ENCODE assay signal across 24 cellular contexts in genomic region chr19:54427586-54427985, GRCh38. TPM values are rescaled to one million over a fixed set of nuclear protein-coding genes. Genes with fewer than 3 reads are reported as not detected.
A peak's percentile ranks its signal among the peaks of the same experiment; 100 is the strongest.
DNase-seq lines count a peak whose midpoint lies in the region; ATAC-seq, FAIRE-seq and TF ChIP-seq lines count a peak whose summit lies in the region.
"Had no signal": no experiment of that assay in that cellular context is flagged by ENCODE, and none has a peak within 500 bp of the region (broad histone marks: within the 10 kb centered on the region; RNA-seq: fewer than 3 reads in every experiment).

No MANE protein-coding gene starts in this region.

- ATAC-seq in HepG2 (no peak), right lobe of liver (no peak), mucosa of descending colon (no peak), left lobe of liver (no peak)
- ATAC-seq in stimulated activated naive CD8-positive, alpha-beta T cell treated with anti-CD3 and anti-CD28 coated beads, Interleukin-15, amount 100 ng/mL, for 72 hours: no peak
- ATAC-seq: A549; CD8-positive, alpha-beta T cell had no signal

- H3K27me3 Mint-ChIP-seq in neural crest cell (ENCODE audit: low read depth): peaks cover 4% of the 10 kb centered on the region
- H3K27me3 Mint-ChIP-seq in stimulated activated naive CD8-positive, alpha-beta T cell treated with anti-CD3 and anti-CD28 coated beads, Interleukin-15, amount 100 ng/mL, for 72 hours: peaks cover 71% of the 10 kb centered on the region

- TF ChIP-seq POLR2A in HepG2 (IDR thresholded peaks at IDR 0.05; ENCODE audit: insufficient read depth in 1 of 2, low read depth in 2 of 2, low read length in 2 of 2) (no peak), right lobe of liver (IDR thresholded peaks at IDR 0.05) (no peak)

- WGBS in HepG2 (ENCODE audit: low lambda C conversion rate): 95% methylated on average over 10 of the region's 11 CpGs
- 65% methylated on average over 3 of the region's 11 CpGs for WGBS in right lobe of liver (ENCODE audit: insufficient coverage, low coverage, low lambda C conversion rate, missing lambda C conversion rate)

- no peak for TF ChIP-seq CTCF in HepG2 (CRISPR knock-in tag; IDR thresholded peaks at IDR 0.05)
- no peak for TF ChIP-seq CTCF in right lobe of liver (IDR thresholded peaks at IDR 0.05)
- no peak for TF ChIP-seq CTCF in neural crest cell (conservative IDR thresholded peaks at IDR 0.05)
- TF ChIP-seq CTCF in mucosa of descending colon (IDR thresholded peaks at IDR 0.05): no peak
- TF ChIP-seq CTCF in WERI-Rb-1 (IDR thresholded peaks at IDR 0.05; ENCODE audit: low read depth, low read length): no peak

- no peaks in the 10 kb centered on the region for H3K36me3 ChIP-seq in HepG2 (replicated peaks in 1 of 2; ENCODE audit: control insufficient read depth in 1 of 2, insufficient read depth in 2 of 2, low read length in 2 of 2)
- no peaks in the 10 kb centered on the region for H3K36me3 ChIP-seq in right lobe of liver
- H3K36me3 ChIP-seq in mucosa of descending colon (ENCODE audit: low read depth): no peaks in the 10 kb centered on the region
- H3K36me3 ChIP-seq in WERI-Rb-1: no peaks in the 10 kb centered on the region

- H3K36me3 Mint-ChIP-seq in neural crest cell (ENCODE audit: low read depth): peaks cover 15% of the 10 kb centered on the region
- H3K36me3 Mint-ChIP-seq: CD8-positive, alpha-beta T cell had no signal

- H3K79me2 ChIP-seq in HepG2 (ENCODE audit: insufficient read depth, low read length): no peaks in the 10 kb centered on the region

- TF ChIP-seq RAD21 in HepG2 (CRISPR knock-in tag; IDR thresholded peaks at IDR 0.05): no peak

- BruUV-seq in HepG2 (replicated peaks; lab: Mats Ljungman, UMichigan): no TSS peak

- no peaks in the 10 kb centered on the region for H3K9me3 Mint-ChIP-seq in neural crest cell
- H3K9me3 Mint-ChIP-seq in stimulated activated naive CD8-positive, alpha-beta T cell treated with anti-CD3 and anti-CD28 coated beads, Interleukin-15, amount 100 ng/mL, for 72 hours: no peaks in the 10 kb centered on the region
- H3K9me3 Mint-ChIP-seq: CD8-positive, alpha-beta T cell had no signal

- TF ChIP-seq EP300 in HepG2 (IDR thresholded peaks at IDR 0.05; ENCODE audit: low read depth in 2 of 2, low read length in 2 of 2) (no peak), HepG2 (CRISPR knock-in tag; IDR thresholded peaks at IDR 0.05; ENCODE audit: borderline replicate concordance) (no peak)

- intact Hi-C loops in HepG2 (cut with micrococcal nuclease; ENCODE audit: unreplicated experiment) (no loop called here), right lobe of liver (cut with DNase I) (no loop called here), mucosa of descending colon (cut with DNase I, micrococcal nuclease) (no loop called here)

- no peak overlapping the region for H2AFZ ChIP-seq in HepG2 (ENCODE audit: low read length)
- H2AFZ ChIP-seq: GM23248 had no signal

- CTCF ChIA-PET in HepG2 (lab: Yijun Ruan, JAX; ENCODE audit: low intra/inter-chr PET ratio, low total read pairs): no interaction called here

- POLR2A ChIA-PET in HepG2 (lab: Yijun Ruan, JAX): interaction anchor here (1.2 kb wide), 1 partner anchor 21 kb away, joined by 3 read pairs; no protein-coding TSS in a partner anchor

- no peaks in the 10 kb centered on the region for H3K9me3 ChIP-seq in HepG2 (ENCODE audit: low read length)
- no peaks in the 10 kb centered on the region for H3K9me3 ChIP-seq in right lobe of liver
- no peaks in the 10 kb centered on the region for H3K9me3 ChIP-seq in mucosa of descending colon
- no peaks in the 10 kb centered on the region for H3K9me3 ChIP-seq in WERI-Rb-1 (ENCODE audit: severe bottlenecking)
- H3K9me3 ChIP-seq: A549 had no signal

- H3K27ac Mint-ChIP-seq in neural crest cell (ENCODE audit: unreplicated experiment): peak overlapping the region; percentile 27
- no peak overlapping the region for H3K27ac Mint-ChIP-seq in stimulated activated naive CD8-positive, alpha-beta T cell treated with anti-CD3 and anti-CD28 coated beads, Interleukin-15, amount 100 ng/mL, for 72 hours
- H3K27ac Mint-ChIP-seq: CD8-positive, alpha-beta T cell had no signal

- H4K20me1 ChIP-seq in HepG2 (ENCODE audit: insufficient read depth, low read length): no peaks in the 10 kb centered on the region

- H3K4me3 Mint-ChIP-seq in neural crest cell: no peak overlapping the region
- no peak overlapping the region for H3K4me3 Mint-ChIP-seq in stimulated activated naive CD8-positive, alpha-beta T cell treated with anti-CD3 and anti-CD28 coated beads, Interleukin-15, amount 100 ng/mL, for 72 hours
- H3K4me3 Mint-ChIP-seq: CD8-positive, alpha-beta T cell had no signal

- H3K27me3 ChIP-seq in HepG2 (ENCODE audit: control insufficient read depth in 1 of 2, insufficient read depth in 2 of 2, low read length in 2 of 2) (no peaks in the 10 kb centered on the region; a peak in 1 of 5 replicates), right lobe of liver (peaks cover 0 to 3% of the 10 kb centered on the region in 2 donors), WERI-Rb-1 (ENCODE audit: insufficient read depth, low read depth, severe bottlenecking) (no peaks in the 10 kb centered on the region)

- FAIRE-seq in HepG2 (lab: Jason Lieb, UNC): no peak
- FAIRE-seq: A549, GM12891, GM19239 had no signal

- H3K27ac ChIP-seq in HepG2 (ENCODE audit: extremely low read length, insufficient read depth, low read length) (no peak overlapping the region), right lobe of liver (no peak overlapping the region), cingulate gyrus (ENCODE audit: low read depth, low read length) (peak overlapping the region; percentile 67), WERI-Rb-1 (no peak overlapping the region)
- H3K27ac ChIP-seq: 22Rv1, A549, GM23248 had no signal

- H3K4me3 ChIP-seq in HepG2 (replicated peaks in 1 of 3; ENCODE audit: insufficient read depth in 1 of 3, low read depth in 2 of 3, low read length in 3 of 3): no peak overlapping the region
- no peak overlapping the region for H3K4me3 ChIP-seq in right lobe of liver
- H3K4me3 ChIP-seq in mucosa of descending colon: no peak overlapping the region
- no peak overlapping the region for H3K4me3 ChIP-seq in WERI-Rb-1 (ENCODE audit: low read depth, low read length)
- H3K4me3 ChIP-seq: A549, GM23248 had no signal

- peaks cover 30% of the 10 kb centered on the region for H3K4me1 Mint-ChIP-seq in neural crest cell
- H3K4me1 Mint-ChIP-seq in stimulated activated naive CD8-positive, alpha-beta T cell treated with anti-CD3 and anti-CD28 coated beads, Interleukin-15, amount 100 ng/mL, for 72 hours: peaks cover 25% of the 10 kb centered on the region

- in situ Hi-C loops in HepG2 (cut with HindIII; ENCODE audit: extremely low pct_ligation_motif_present, low pct_unique_long_range_greater_than_20kb): no loop called here

- no peaks in the 10 kb centered on the region for H3K4me1 ChIP-seq in HepG2 (ENCODE audit: insufficient read depth, low read length)
- peaks cover 0 to 10% (median 0%) of the 10 kb centered on the region in 4 donors for H3K4me1 ChIP-seq in right lobe of liver
- peaks cover 8% of the 10 kb centered on the region for H3K4me1 ChIP-seq in mucosa of descending colon (ENCODE audit: low read depth)

- H3K9ac ChIP-seq in HepG2 (ENCODE audit: insufficient read depth, low read depth, low read length): no peak overlapping the region
- H3K9ac ChIP-seq: GM23248 had no signal

- H3K4me2 ChIP-seq in HepG2 (ENCODE audit: low read depth, low read length): no peak overlapping the region
- H3K4me2 ChIP-seq: A549 had no signal

- DNase-seq in HepG2 (ENCODE audit: low spot score) (no peak), right lobe of liver (no peak), neural crest cell (ENCODE audit: low read depth, low spot score) (no peak), mucosa of descending colon (no peak), WERI-Rb-1 (no peak), left lobe of liver (ENCODE audit: low spot score) (no peak)
- DNase-seq in stimulated activated naive CD8-positive, alpha-beta T cell treated with anti-CD3 and anti-CD28 coated beads, Interleukin-15, amount 100 ng/mL, for 72 hours: no peak
- DNase-seq: AML-193; Calu3; CD8-positive, alpha-beta T cell; DMS 273 treated with DMSO at 0.1 percent for 48 hours; DMS53; DND-41; EL; GM23248; HCEC 1CT had no signal

RNA-seq across cellular contexts. Expression of gene TTYH1, which starts 12.3 kb away (rescaled TPM):
- total RNA-seq in HepG2 (2016; rRNA removed; fragmentation: Illumina TruSeq; extraction: Trizol) (10.6 and 19.9 TPM in 2 replicates), right lobe of liver (under 1 TPM in 5 of 6 experiments, not detected in 1; 0.30 to 0.93 (median 0.35) TPM), neural crest cell (180 and 207 TPM in 2 replicates), mucosa of descending colon (1 to 10 TPM in 2 of 3 donors, under 1 TPM in 1; 0.55 to 8.7 (median 1.3) TPM), left lobe of liver (0.33 TPM)
- 24.8 and 26.4 TPM in 2 replicates for total RNA-seq in HepG2 (2016; cell fraction: cytosol; rRNA removed; fragmentation: Illumina TruSeq; extraction: Trizol; ENCODE audit: low read depth)
- 9.4 and 21.3 TPM in 2 replicates for total RNA-seq in HepG2 (2016; cell fraction: insoluble cytoplasmic fraction; rRNA removed; fragmentation: Illumina TruSeq; extraction: Trizol)
- 27.7 and 30.4 TPM in 2 replicates for total RNA-seq in HepG2 (2016; cell fraction: membrane; rRNA removed; fragmentation: Illumina TruSeq; extraction: Trizol)
- 16.5 and 20.3 TPM in 2 replicates for total RNA-seq in HepG2 (2016; cell fraction: nucleus; rRNA removed; fragmentation: Illumina TruSeq; extraction: Trizol)
- polyA plus RNA-seq in HepG2 (2011; rRNA removed): 6.9 and 8.9 TPM in 2 replicates
- 7.0 and 10.7 TPM in 2 replicates for polyA plus RNA-seq in HepG2 (2011; cell fraction: cytosol; rRNA removed)
- polyA plus RNA-seq in HepG2 (2011; cell fraction: nucleus; rRNA removed): 13.2 and 17.7 TPM in 2 replicates
- 4.1 and 6.2 TPM in 2 replicates for polyA plus RNA-seq in HepG2 (2012)
- polyA plus RNA-seq in HepG2 (2016; cell fraction: cytosol; fragmentation: Illumina TruSeq; extraction: Trizol; ENCODE audit: low read depth): 27.2 and 29.7 TPM in 2 replicates
- 11.5 and 12.2 TPM in 2 replicates for polyA plus RNA-seq in HepG2 (2016; cell fraction: insoluble cytoplasmic fraction; fragmentation: Illumina TruSeq; extraction: Trizol; ENCODE audit: low read depth)
- polyA plus RNA-seq in HepG2 (2016; cell fraction: membrane; fragmentation: Illumina TruSeq; extraction: Trizol; ENCODE audit: low read depth): 29.0 and 29.3 TPM in 2 replicates
- polyA plus RNA-seq in HepG2 (2016; cell fraction: nucleus; fragmentation: Illumina TruSeq; extraction: Trizol; ENCODE audit: insufficient read depth, low read depth): 34.6 and 38.5 TPM in 2 replicates
- polyA minus RNA-seq in HepG2 (2011; rRNA and poly(A)+ RNA removed; ENCODE audit: low replicate concordance): 15.4 TPM in 1 of 2 replicates, not detected in the other
- 6.2 and 9.2 TPM in 2 replicates for polyA minus RNA-seq in HepG2 (2011; cell fraction: cytosol; rRNA and poly(A)+ RNA removed)
- polyA minus RNA-seq in HepG2 (2011; cell fraction: nucleus; rRNA and poly(A)+ RNA removed): 2.6 and 3.9 TPM in 2 replicates
- total RNA-seq: CD8-positive, alpha-beta T cell; GM23248; H4; HT-29 had no signal
- polyA plus RNA-seq: BJ had no signal

RNA-seq across cellular contexts. Expression of gene LENG8, which starts 21.4 kb away (rescaled TPM):
- total RNA-seq in HepG2 (2016; rRNA removed; fragmentation: Illumina TruSeq; extraction: Trizol) (5.8 and 14.3 TPM in 2 replicates), right lobe of liver (10 to 100 TPM; 29.8 to 66.3 (median 41.1) TPM), neural crest cell (157 and 161 TPM in 2 replicates), mucosa of descending colon (100 to 1,000 TPM; 157 to 214 (median 199) TPM), left lobe of liver (57.8 TPM)
- total RNA-seq in HepG2 (2016; cell fraction: cytosol; rRNA removed; fragmentation: Illumina TruSeq; extraction: Trizol; ENCODE audit: low read depth): 1.1 and 2.1 TPM in 2 replicates
- 4.7 and 13.0 TPM in 2 replicates for total RNA-seq in HepG2 (2016; cell fraction: insoluble cytoplasmic fraction; rRNA removed; fragmentation: Illumina TruSeq; extraction: Trizol)
- 4.0 TPM in 2 replicates for total RNA-seq in HepG2 (2016; cell fraction: membrane; rRNA removed; fragmentation: Illumina TruSeq; extraction: Trizol)
- total RNA-seq in HepG2 (2016; cell fraction: nucleus; rRNA removed; fragmentation: Illumina TruSeq; extraction: Trizol): 28.1 and 29.6 TPM in 2 replicates
- 38.3 and 41.9 TPM in 2 replicates for polyA plus RNA-seq in HepG2 (2011; rRNA removed)
- 3.2 and 6.8 TPM in 2 replicates for polyA plus RNA-seq in HepG2 (2011; cell fraction: cytosol; rRNA removed)
- polyA plus RNA-seq in HepG2 (2011; cell fraction: nucleus; rRNA removed): 519 and 637 TPM in 2 replicates
- polyA plus RNA-seq in HepG2 (2012): 46.6 and 63.0 TPM in 2 replicates
- polyA plus RNA-seq in HepG2 (2016; cell fraction: cytosol; fragmentation: Illumina TruSeq; extraction: Trizol; ENCODE audit: low read depth): 0.46 and 0.71 TPM in 2 replicates
- 5.1 and 9.7 TPM in 2 replicates for polyA plus RNA-seq in HepG2 (2016; cell fraction: insoluble cytoplasmic fraction; fragmentation: Illumina TruSeq; extraction: Trizol; ENCODE audit: low read depth)
- 1.5 and 2.8 TPM in 2 replicates for polyA plus RNA-seq in HepG2 (2016; cell fraction: membrane; fragmentation: Illumina TruSeq; extraction: Trizol; ENCODE audit: low read depth)
- 151 and 199 TPM in 2 replicates for polyA plus RNA-seq in HepG2 (2016; cell fraction: nucleus; fragmentation: Illumina TruSeq; extraction: Trizol; ENCODE audit: insufficient read depth, low read depth)
- 27.1 and 40.7 TPM in 2 replicates for polyA minus RNA-seq in HepG2 (2011; rRNA and poly(A)+ RNA removed; ENCODE audit: low replicate concordance)
- polyA minus RNA-seq in HepG2 (2011; cell fraction: cytosol; rRNA and poly(A)+ RNA removed): 10.7 and 13.3 TPM in 2 replicates
- 60.4 and 69.7 TPM in 2 replicates for polyA minus RNA-seq in HepG2 (2011; cell fraction: nucleus; rRNA and poly(A)+ RNA removed)

RNA-seq across cellular contexts. Expression of gene LENG9, which starts 36.0 kb away (rescaled TPM):
- total RNA-seq in HepG2 (2016; rRNA removed; fragmentation: Illumina TruSeq; extraction: Trizol): 1.5 and 2.9 TPM in 2 replicates
- 0.88 and 1.1 TPM in 2 replicates for total RNA-seq in HepG2 (2016; cell fraction: cytosol; rRNA removed; fragmentation: Illumina TruSeq; extraction: Trizol; ENCODE audit: low read depth)
- total RNA-seq in HepG2 (2016; cell fraction: insoluble cytoplasmic fraction; rRNA removed; fragmentation: Illumina TruSeq; extraction: Trizol): 1.8 and 2.6 TPM in 2 replicates
- 1.8 and 2.1 TPM in 2 replicates for total RNA-seq in HepG2 (2016; cell fraction: membrane; rRNA removed; fragmentation: Illumina TruSeq; extraction: Trizol)
- 1.9 and 2.7 TPM in 2 replicates for total RNA-seq in HepG2 (2016; cell fraction: nucleus; rRNA removed; fragmentation: Illumina TruSeq; extraction: Trizol)
- polyA plus RNA-seq in HepG2 (2011; rRNA removed): 0.75 and 1.2 TPM in 2 replicates
- 0.86 and 1.8 TPM in 2 replicates for polyA plus RNA-seq in HepG2 (2011; cell fraction: cytosol; rRNA removed)
- 1.7 TPM in 2 replicates for polyA plus RNA-seq in HepG2 (2011; cell fraction: nucleus; rRNA removed)
- 1.5 and 1.8 TPM in 2 replicates for polyA plus RNA-seq in HepG2 (2012)
- polyA plus RNA-seq in HepG2 (2016; cell fraction: cytosol; fragmentation: Illumina TruSeq; extraction: Trizol; ENCODE audit: low read depth): 0.32 and 0.38 TPM in 2 replicates
- 1.4 and 1.5 TPM in 2 replicates for polyA plus RNA-seq in HepG2 (2016; cell fraction: insoluble cytoplasmic fraction; fragmentation: Illumina TruSeq; extraction: Trizol; ENCODE audit: low read depth)
- 0.65 and 1.0 TPM in 2 replicates for polyA plus RNA-seq in HepG2 (2016; cell fraction: membrane; fragmentation: Illumina TruSeq; extraction: Trizol; ENCODE audit: low read depth)
- 0.95 and 1.2 TPM in 2 replicates for polyA plus RNA-seq in HepG2 (2016; cell fraction: nucleus; fragmentation: Illumina TruSeq; extraction: Trizol; ENCODE audit: insufficient read depth, low read depth)
- polyA minus RNA-seq in HepG2 (2011; rRNA and poly(A)+ RNA removed; ENCODE audit: low replicate concordance): 5.7 and 6.2 TPM in 2 replicates
- polyA minus RNA-seq in HepG2 (2011; cell fraction: cytosol; rRNA and poly(A)+ RNA removed): 3.4 and 3.7 TPM in 2 replicates
- polyA minus RNA-seq in HepG2 (2011; cell fraction: nucleus; rRNA and poly(A)+ RNA removed): 2.7 and 3.9 TPM in 2 replicates
- 1 to 10 TPM; 1.5 to 5.7 (median 3.3) TPM for total RNA-seq in right lobe of liver
- total RNA-seq in neural crest cell: 2.5 and 3.0 TPM in 2 replicates
- 10 to 100 TPM in 2 of 3 donors, 1 to 10 TPM in 1; 9.2 to 21.6 (median 20.9) TPM for total RNA-seq in mucosa of descending colon
- 2.2 TPM for total RNA-seq in left lobe of liver

RNA-seq across cellular contexts. Expression of gene CDC42EP5, which starts 45.5 kb away (rescaled TPM):
- total RNA-seq in HepG2 (2016; rRNA removed; fragmentation: Illumina TruSeq; extraction: Trizol) (0.83 and 1.6 TPM in 2 replicates), right lobe of liver (1 to 10 TPM; 1.3 to 3.7 (median 2.0) TPM), neural crest cell (6.7 and 7.7 TPM in 2 replicates), mucosa of descending colon (100 to 1,000 TPM; 130 to 446 (median 319) TPM), left lobe of liver (2.4 TPM)
- total RNA-seq in HepG2 (2016; cell fraction: cytosol; rRNA removed; fragmentation: Illumina TruSeq; extraction: Trizol; ENCODE audit: low read depth): 1.4 and 3.2 TPM in 2 replicates
- total RNA-seq in HepG2 (2016; cell fraction: insoluble cytoplasmic fraction; rRNA removed; fragmentation: Illumina TruSeq; extraction: Trizol): 1.00 and 1.6 TPM in 2 replicates
- total RNA-seq in HepG2 (2016; cell fraction: membrane; rRNA removed; fragmentation: Illumina TruSeq; extraction: Trizol): 1.4 and 1.9 TPM in 2 replicates
- not detected in 2 replicates for total RNA-seq in HepG2 (2016; cell fraction: nucleus; rRNA removed; fragmentation: Illumina TruSeq; extraction: Trizol)
- polyA plus RNA-seq in HepG2 (2011; rRNA removed): 0.34 and 0.41 TPM in 2 replicates
- polyA plus RNA-seq in HepG2 (2011; cell fraction: cytosol; rRNA removed): 0.37 and 0.90 TPM in 2 replicates
- 0.35 and 0.56 TPM in 2 replicates for polyA plus RNA-seq in HepG2 (2011; cell fraction: nucleus; rRNA removed)
- polyA plus RNA-seq in HepG2 (2012): 0.92 and 0.97 TPM in 2 replicates
- 2.2 and 4.1 TPM in 2 replicates for polyA plus RNA-seq in HepG2 (2016; cell fraction: cytosol; fragmentation: Illumina TruSeq; extraction: Trizol; ENCODE audit: low read depth)
- polyA plus RNA-seq in HepG2 (2016; cell fraction: insoluble cytoplasmic fraction; fragmentation: Illumina TruSeq; extraction: Trizol; ENCODE audit: low read depth): 2.3 and 3.1 TPM in 2 replicates
- polyA plus RNA-seq in HepG2 (2016; cell fraction: membrane; fragmentation: Illumina TruSeq; extraction: Trizol; ENCODE audit: low read depth): 4.7 and 5.9 TPM in 2 replicates
- 1.2 and 2.4 TPM in 2 replicates for polyA plus RNA-seq in HepG2 (2016; cell fraction: nucleus; fragmentation: Illumina TruSeq; extraction: Trizol; ENCODE audit: insufficient read depth, low read depth)
- 0.54 TPM in 1 of 2 replicates, not detected in the other for polyA minus RNA-seq in HepG2 (2011; rRNA and poly(A)+ RNA removed; ENCODE audit: low replicate concordance)
- polyA minus RNA-seq in HepG2 (2011; cell fraction: cytosol; rRNA and poly(A)+ RNA removed): 0.79 TPM in 1 of 2 replicates, not detected in the other
- not detected in 2 replicates for polyA minus RNA-seq in HepG2 (2011; cell fraction: nucleus; rRNA and poly(A)+ RNA removed)
- total RNA-seq: CD8-positive, alpha-beta T cell had no signal
- polyA plus RNA-seq: A549 had no signal
